Comparison of ENCODE assay signal across 20 cellular contexts in genomic region chr1:221965252-221965651, GRCh38.
"Had no signal": no experiment of that assay in that cellular context is flagged by ENCODE, and none has a peak within 500 bp of the region (broad histone marks: within the 10 kb centered on the region; RNA-seq: fewer than 3 reads in every experiment).

No MANE protein-coding gene starts in this region.

- H3K27me3 ChIP-seq: spleen, tibial artery had no signal

- H3K27me3 Mint-ChIP-seq: activated naive CD4-positive, alpha-beta T cell treated with anti-CD3 and anti-CD28 coated beads, Interleukin-2, amount 50 U/mL, for 24 hours; activated T-cell treated with anti-CD3 and anti-CD28 coated beads, Interleukin-2, amount 50 U/mL, for 24 hours; stimulated activated memory B cell treated with anti-CD40 and anti-IgM and Interleukin-4, amounts not matched to agents 10 μg/mL and 1 μg/mL and 100 μg/mL, for 72 hours had no signal

- H3K4me3 ChIP-seq: psoas muscle, spleen, tibial artery had no signal

- ATAC-seq: left ventricle myocardium superior; natural killer cell; psoas muscle; sciatic nerve; SK-N-SH treated with all-trans-retinoic acid at 6 μM for 48 hours; stimulated activated memory B cell treated with anti-CD40 and anti-IgM and Interleukin-4, amounts not matched to agents 10 μg/mL and 1 μg/mL and 100 μg/mL, for 72 hours had no signal

- H3K36me3 ChIP-seq: spleen, tibial artery had no signal

- H3K9me3 ChIP-seq: psoas muscle, spleen, tibial artery had no signal

- H3K27ac Mint-ChIP-seq: activated naive CD4-positive, alpha-beta T cell treated with anti-CD3 and anti-CD28 coated beads, Interleukin-2, amount 50 U/mL, for 24 hours; activated T-cell treated with anti-CD3 and anti-CD28 coated beads, Interleukin-2, amount 50 U/mL, for 24 hours; natural killer cell; stimulated activated memory B cell treated with anti-CD40 and anti-IgM and Interleukin-4, amounts not matched to agents 10 μg/mL and 1 μg/mL and 100 μg/mL, for 72 hours; T-helper 1 cell treated with Interleukin-12 subunit alpha and Interleukin-12 subunit beta and Interleukin-4 antibody, amounts not matched to agents 30 μg/mL and 1 μg/mL, for 36 hours had no signal

- FAIRE-seq: islet of Langerhans, TTC549 had no signal

- H3K9me3 Mint-ChIP-seq: activated naive CD4-positive, alpha-beta T cell treated with anti-CD3 and anti-CD28 coated beads, Interleukin-2, amount 50 U/mL, for 24 hours; activated T-cell treated with anti-CD3 and anti-CD28 coated beads, Interleukin-2, amount 50 U/mL, for 24 hours; natural killer cell; T-helper 1 cell treated with Interleukin-12 subunit alpha and Interleukin-12 subunit beta and Interleukin-4 antibody, amounts not matched to agents 30 μg/mL and 1 μg/mL, for 36 hours had no signal

- DNase-seq: activated CD4-positive, alpha-beta T cell treated with anti-CD3 and anti-CD28 coated beads, Interleukin-2, amount 50 U/mL, for 4 hours; activated effector memory CD4-positive, alpha-beta T cell treated with Interleukin-2 at 50 U/mL for 16 hours; activated T-cell treated with anti-CD3 and anti-CD28 coated beads, Interleukin-2, amount 50 U/mL, for 24 hours; amniotic stem cell; foreskin melanocyte; head of caudate nucleus; left ventricle myocardium superior; natural killer cell; nucleus accumbens; psoas muscle; spleen; stimulated activated CD4-positive, alpha-beta T cell treated with anti-CD3 and anti-CD28 coated beads, Interleukin-1b, Interleukin-23, amount 100 ng/mL, for 48 hours; tibial artery had no signal

- H3K4me3 Mint-ChIP-seq: activated naive CD4-positive, alpha-beta T cell treated with anti-CD3 and anti-CD28 coated beads, Interleukin-2, amount 50 U/mL, for 24 hours; activated T-cell treated with anti-CD3 and anti-CD28 coated beads, Interleukin-2, amount 50 U/mL, for 24 hours; natural killer cell; stimulated activated memory B cell treated with anti-CD40 and anti-IgM and Interleukin-4, amounts not matched to agents 10 μg/mL and 1 μg/mL and 100 μg/mL, for 72 hours; T-helper 1 cell treated with Interleukin-12 subunit alpha and Interleukin-12 subunit beta and Interleukin-4 antibody, amounts not matched to agents 30 μg/mL and 1 μg/mL, for 36 hours had no signal

- H3K4me1 ChIP-seq: psoas muscle had no signal

- H3K36me3 Mint-ChIP-seq: activated naive CD4-positive, alpha-beta T cell treated with anti-CD3 and anti-CD28 coated beads, Interleukin-2, amount 50 U/mL, for 24 hours; natural killer cell; stimulated activated memory B cell treated with anti-CD40 and anti-IgM and Interleukin-4, amounts not matched to agents 10 μg/mL and 1 μg/mL and 100 μg/mL, for 72 hours had no signal

- H3K27ac ChIP-seq: psoas muscle, spleen, tibial artery had no signal
